ENCODE assay signal across 8 cellular contexts in genomic region chr6:118748311-118749062, GRCh38.
DNase-seq lines count a peak whose midpoint lies in the region; ATAC-seq lines count a peak whose summit lies in the region.

No MANE protein-coding gene starts in this region.

- no peak overlapping the region for H3K23ac ChIP-seq in mesendoderm (ENCODE audit: low read length)

- no peaks in the 10 kb centered on the region for H3K79me2 ChIP-seq in mesendoderm (ENCODE audit: control insufficient read depth, insufficient read depth, low read length)

- no peak overlapping the region for H3K4ac ChIP-seq in mesendoderm (ENCODE audit: low read depth, low read length)

- H3K56ac ChIP-seq in mesendoderm (ENCODE audit: low read length) = no peak overlapping the region

- no peak overlapping the region for H4K8ac ChIP-seq in mesendoderm (ENCODE audit: low read depth, low read length)

- H3K4me2 ChIP-seq in mesendoderm (ENCODE audit: low read length) = no peak overlapping the region

- ATAC-seq in GM21423 (IDR thresholded peaks at IDR 0.05; ENCODE audit: unreplicated experiment) = no peak
- no peak for ATAC-seq in HG02970 (IDR thresholded peaks at IDR 0.05; ENCODE audit: low FRiP score, unreplicated experiment)
- no peak for ATAC-seq in HG03108 (IDR thresholded peaks at IDR 0.05; ENCODE audit: unreplicated experiment)

- no peak overlapping the region for H2BK5ac ChIP-seq in mesendoderm (ENCODE audit: low read length)

- H3K18ac ChIP-seq in mesendoderm (ENCODE audit: low read length) = no peak overlapping the region

- DNase-seq in COR-L47 (lab: John Stamatoyannopoulos, UW) (peak; percentile 28), NCI-H146 (lab: John Stamatoyannopoulos, UW) (peak; percentile 83), mesendoderm (peak; percentile 67)
- no peak for DNase-seq in activated effector memory CD4-positive, alpha-beta T cell treated with anti-CD3 and anti-CD28 coated beads, Interleukin-2, amount 50 U/mL, for 16 hours

- no peak overlapping the region for H2AK5ac ChIP-seq in mesendoderm (ENCODE audit: low read length)

- no peak overlapping the region for H3K9ac ChIP-seq in mesendoderm (ENCODE audit: low read length)

- H4K5ac ChIP-seq in mesendoderm (ENCODE audit: low read length) = no peak overlapping the region

- H3K4me1 ChIP-seq in mesendoderm (ENCODE audit: control insufficient read depth, low read depth, low read length) = no peaks in the 10 kb centered on the region

- no peak overlapping the region for H3K4me3 ChIP-seq in mesendoderm (ENCODE audit: low read length)

- H3K27me3 ChIP-seq in mesendoderm (ENCODE audit: insufficient read depth, low read length, poor library complexity) = no peaks in the 10 kb centered on the region

- no peak overlapping the region for H2BK120ac ChIP-seq in mesendoderm (ENCODE audit: low read depth, low read length)

- H2BK15ac ChIP-seq in mesendoderm (replicated peaks; ENCODE audit: low read depth) = no peak overlapping the region

- H3K27ac ChIP-seq in angular gyrus (ENCODE audit: low read depth, low read length) (peak overlapping the region; percentile 13), mesendoderm (ENCODE audit: low read depth, low read length) (no peak overlapping the region)

- no peaks in the 10 kb centered on the region for H3K36me3 ChIP-seq in mesendoderm (ENCODE audit: control insufficient read depth, insufficient read depth, low read length)

- no peaks in the 10 kb centered on the region for H3K79me1 ChIP-seq in mesendoderm (ENCODE audit: low read length)

- no CpG with 5 or more reads among the region's 9 CpGs for WGBS in mesendoderm (ENCODE audit: extremely low coverage, insufficient coverage, low lambda C conversion rate)
